ENCODE assay signal across 1 cellular context in the genomic region with DNA sequence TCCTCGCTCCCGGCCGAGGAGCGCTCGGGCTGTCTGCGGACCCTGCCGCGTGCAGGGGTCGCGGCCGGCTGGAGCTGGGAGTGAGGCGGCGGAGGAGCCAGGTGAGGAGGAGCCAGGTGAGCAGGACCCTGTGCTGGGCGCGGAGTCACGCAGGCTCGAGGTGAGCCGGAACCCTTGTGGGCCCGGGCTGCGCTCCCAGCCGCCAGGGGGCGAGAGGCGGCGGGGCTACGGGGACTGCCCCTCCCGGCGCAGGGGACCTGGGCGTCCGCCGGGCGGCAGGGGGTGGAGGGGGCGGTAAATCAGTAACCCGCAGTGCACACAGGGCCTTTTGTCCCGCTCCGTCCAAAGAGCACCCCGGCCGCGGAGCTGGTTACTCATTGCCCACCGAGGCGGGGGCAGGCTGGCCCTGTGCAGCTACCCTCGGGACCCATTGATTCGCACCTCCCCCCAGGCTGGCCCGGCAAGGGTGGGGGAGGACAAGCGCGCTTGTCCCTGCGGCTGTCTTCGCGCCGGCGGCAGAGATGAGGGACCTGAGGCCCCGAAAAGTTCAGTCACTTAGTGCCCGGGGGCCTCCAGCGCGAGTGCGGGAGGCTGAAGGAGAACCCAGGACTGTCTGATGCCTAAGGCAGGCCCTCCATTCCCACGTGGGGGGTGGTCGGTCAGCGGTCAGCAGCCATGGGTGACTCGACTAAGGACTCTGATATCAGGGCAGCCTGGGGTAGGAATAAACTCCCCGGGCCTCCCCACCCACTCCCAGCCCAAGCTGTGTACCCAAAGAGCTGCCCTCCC.
TF ChIP-seq lines count a peak whose summit lies in the region.

No MANE protein-coding gene starts in this region.

TF ChIP-seq in WTC11, 78 proteins besides CTCF, POLR2A, EP300 and RAD21 (continued from another document and continues in another):
- no peak for TF ChIP-seq MLX (CRISPR knock-in tag; IDR thresholded peaks at IDR 0.05)
- no peak for TF ChIP-seq CDX4 (CRISPR knock-in tag; IDR thresholded peaks at IDR 0.05; ENCODE audit: borderline replicate concordance)
- TF ChIP-seq ARID4B (CRISPR knock-in tag; IDR thresholded peaks at IDR 0.05; ENCODE audit: borderline replicate concordance): peak; percentile 23; the same call in 1 of the 2 replicates
- TF ChIP-seq, protein P1, sequence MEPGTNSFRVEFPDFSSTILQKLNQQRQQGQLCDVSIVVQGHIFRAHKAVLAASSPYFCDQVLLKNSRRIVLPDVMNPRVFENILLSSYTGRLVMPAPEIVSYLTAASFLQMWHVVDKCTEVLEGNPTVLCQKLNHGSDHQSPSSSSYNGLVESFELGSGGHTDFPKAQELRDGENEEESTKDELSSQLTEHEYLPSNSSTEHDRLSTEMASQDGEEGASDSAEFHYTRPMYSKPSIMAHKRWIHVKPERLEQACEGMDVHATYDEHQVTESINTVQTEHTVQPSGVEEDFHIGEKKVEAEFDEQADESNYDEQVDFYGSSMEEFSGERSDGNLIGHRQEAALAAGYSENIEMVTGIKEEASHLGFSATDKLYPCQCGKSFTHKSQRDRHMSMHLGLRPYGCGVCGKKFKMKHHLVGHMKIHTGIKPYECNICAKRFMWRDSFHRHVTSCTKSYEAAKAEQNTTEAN (CRISPR knock-in tag; IDR thresholded peaks at IDR 0.05): peak; percentile 52; the same call in 1 of the 2 replicates
- TF ChIP-seq, protein P2, sequence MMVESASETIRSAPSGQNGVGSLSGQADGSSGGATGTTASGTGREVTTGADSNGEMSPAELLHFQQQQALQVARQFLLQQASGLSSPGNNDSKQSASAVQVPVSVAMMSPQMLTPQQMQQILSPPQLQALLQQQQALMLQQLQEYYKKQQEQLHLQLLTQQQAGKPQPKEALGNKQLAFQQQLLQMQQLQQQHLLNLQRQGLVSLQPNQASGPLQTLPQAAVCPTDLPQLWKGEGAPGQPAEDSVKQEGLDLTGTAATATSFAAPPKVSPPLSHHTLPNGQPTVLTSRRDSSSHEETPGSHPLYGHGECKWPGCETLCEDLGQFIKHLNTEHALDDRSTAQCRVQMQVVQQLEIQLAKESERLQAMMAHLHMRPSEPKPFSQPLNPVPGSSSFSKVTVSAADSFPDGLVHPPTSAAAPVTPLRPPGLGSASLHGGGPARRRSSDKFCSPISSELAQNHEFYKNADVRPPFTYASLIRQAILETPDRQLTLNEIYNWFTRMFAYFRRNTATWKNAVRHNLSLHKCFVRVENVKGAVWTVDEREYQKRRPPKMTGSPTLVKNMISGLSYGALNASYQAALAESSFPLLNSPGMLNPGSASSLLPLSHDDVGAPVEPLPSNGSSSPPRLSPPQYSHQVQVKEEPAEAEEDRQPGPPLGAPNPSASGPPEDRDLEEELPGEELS (CRISPR knock-in tag; IDR thresholded peaks at IDR 0.05): no peak
- TF ChIP-seq ZNF396 (CRISPR knock-in tag; IDR thresholded peaks at IDR 0.05; ENCODE audit: borderline replicate concordance): no peak
- peak; percentile 75; the same call in 1 of the 2 replicates for TF ChIP-seq TP53 (CRISPR knock-in tag; IDR thresholded peaks at IDR 0.05)
- TF ChIP-seq, protein P3, sequence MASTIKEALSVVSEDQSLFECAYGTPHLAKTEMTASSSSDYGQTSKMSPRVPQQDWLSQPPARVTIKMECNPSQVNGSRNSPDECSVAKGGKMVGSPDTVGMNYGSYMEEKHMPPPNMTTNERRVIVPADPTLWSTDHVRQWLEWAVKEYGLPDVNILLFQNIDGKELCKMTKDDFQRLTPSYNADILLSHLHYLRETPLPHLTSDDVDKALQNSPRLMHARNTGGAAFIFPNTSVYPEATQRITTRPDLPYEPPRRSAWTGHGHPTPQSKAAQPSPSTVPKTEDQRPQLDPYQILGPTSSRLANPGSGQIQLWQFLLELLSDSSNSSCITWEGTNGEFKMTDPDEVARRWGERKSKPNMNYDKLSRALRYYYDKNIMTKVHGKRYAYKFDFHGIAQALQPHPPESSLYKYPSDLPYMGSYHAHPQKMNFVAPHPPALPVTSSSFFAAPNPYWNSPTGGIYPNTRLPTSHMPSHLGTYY (CRISPR knock-in tag; IDR thresholded peaks at IDR 0.05): 0 out of 2 replicates have a peak, but pooled peaks have one; percentile 68
- TF ChIP-seq ELF4 (CRISPR knock-in tag; IDR thresholded peaks at IDR 0.05; ENCODE audit: low read depth): no peak
- TF ChIP-seq, protein P4, sequence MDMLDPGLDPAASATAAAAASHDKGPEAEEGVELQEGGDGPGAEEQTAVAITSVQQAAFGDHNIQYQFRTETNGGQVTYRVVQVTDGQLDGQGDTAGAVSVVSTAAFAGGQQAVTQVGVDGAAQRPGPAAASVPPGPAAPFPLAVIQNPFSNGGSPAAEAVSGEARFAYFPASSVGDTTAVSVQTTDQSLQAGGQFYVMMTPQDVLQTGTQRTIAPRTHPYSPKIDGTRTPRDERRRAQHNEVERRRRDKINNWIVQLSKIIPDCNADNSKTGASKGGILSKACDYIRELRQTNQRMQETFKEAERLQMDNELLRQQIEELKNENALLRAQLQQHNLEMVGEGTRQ (CRISPR knock-in tag; IDR thresholded peaks at IDR 0.05): 0 out of 2 replicates have a peak, but pooled peaks have one; percentile 19
- TF ChIP-seq ZNF281 (CRISPR knock-in tag; IDR thresholded peaks at IDR 0.05): 0 out of 2 replicates have a peak, but pooled peaks have one; percentile 23
- no peak for TF ChIP-seq SOX15 (CRISPR knock-in tag; IDR thresholded peaks at IDR 0.05)
- TF ChIP-seq, protein P5, sequence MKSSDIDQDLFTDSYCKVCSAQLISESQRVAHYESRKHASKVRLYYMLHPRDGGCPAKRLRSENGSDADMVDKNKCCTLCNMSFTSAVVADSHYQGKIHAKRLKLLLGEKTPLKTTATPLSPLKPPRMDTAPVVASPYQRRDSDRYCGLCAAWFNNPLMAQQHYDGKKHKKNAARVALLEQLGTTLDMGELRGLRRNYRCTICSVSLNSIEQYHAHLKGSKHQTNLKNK (CRISPR knock-in tag; IDR thresholded peaks at IDR 0.05): no peak
- TF ChIP-seq NFYB (CRISPR knock-in tag; conservative IDR thresholded peaks at IDR 0.05; ENCODE audit: low read depth): no peak
- TF ChIP-seq JUN (CRISPR knock-in tag; IDR thresholded peaks at IDR 0.05): no peak
- no peak for TF ChIP-seq ZNF219 (CRISPR knock-in tag; IDR thresholded peaks at IDR 0.05; ENCODE audit: borderline replicate concordance)
- TF ChIP-seq, protein P6, sequence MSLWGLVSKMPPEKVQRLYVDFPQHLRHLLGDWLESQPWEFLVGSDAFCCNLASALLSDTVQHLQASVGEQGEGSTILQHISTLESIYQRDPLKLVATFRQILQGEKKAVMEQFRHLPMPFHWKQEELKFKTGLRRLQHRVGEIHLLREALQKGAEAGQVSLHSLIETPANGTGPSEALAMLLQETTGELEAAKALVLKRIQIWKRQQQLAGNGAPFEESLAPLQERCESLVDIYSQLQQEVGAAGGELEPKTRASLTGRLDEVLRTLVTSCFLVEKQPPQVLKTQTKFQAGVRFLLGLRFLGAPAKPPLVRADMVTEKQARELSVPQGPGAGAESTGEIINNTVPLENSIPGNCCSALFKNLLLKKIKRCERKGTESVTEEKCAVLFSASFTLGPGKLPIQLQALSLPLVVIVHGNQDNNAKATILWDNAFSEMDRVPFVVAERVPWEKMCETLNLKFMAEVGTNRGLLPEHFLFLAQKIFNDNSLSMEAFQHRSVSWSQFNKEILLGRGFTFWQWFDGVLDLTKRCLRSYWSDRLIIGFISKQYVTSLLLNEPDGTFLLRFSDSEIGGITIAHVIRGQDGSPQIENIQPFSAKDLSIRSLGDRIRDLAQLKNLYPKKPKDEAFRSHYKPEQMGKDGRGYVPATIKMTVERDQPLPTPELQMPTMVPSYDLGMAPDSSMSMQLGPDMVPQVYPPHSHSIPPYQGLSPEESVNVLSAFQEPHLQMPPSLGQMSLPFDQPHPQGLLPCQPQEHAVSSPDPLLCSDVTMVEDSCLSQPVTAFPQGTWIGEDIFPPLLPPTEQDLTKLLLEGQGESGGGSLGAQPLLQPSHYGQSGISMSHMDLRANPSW (CRISPR knock-in tag; conservative IDR thresholded peaks at IDR 0.05; ENCODE audit: low read depth): no peak
- TF ChIP-seq FOXP1 (CRISPR knock-in tag; IDR thresholded peaks at IDR 0.05; ENCODE audit: borderline replicate concordance): peak; percentile 20; the same call in 1 of the 2 replicates
- no peak for TF ChIP-seq NR1H2 (CRISPR knock-in tag; IDR thresholded peaks at IDR 0.05)
- TF ChIP-seq ZNF532 (CRISPR knock-in tag; IDR thresholded peaks at IDR 0.05; ENCODE audit: borderline replicate concordance): no peak
